In the genomic region with DNA sequence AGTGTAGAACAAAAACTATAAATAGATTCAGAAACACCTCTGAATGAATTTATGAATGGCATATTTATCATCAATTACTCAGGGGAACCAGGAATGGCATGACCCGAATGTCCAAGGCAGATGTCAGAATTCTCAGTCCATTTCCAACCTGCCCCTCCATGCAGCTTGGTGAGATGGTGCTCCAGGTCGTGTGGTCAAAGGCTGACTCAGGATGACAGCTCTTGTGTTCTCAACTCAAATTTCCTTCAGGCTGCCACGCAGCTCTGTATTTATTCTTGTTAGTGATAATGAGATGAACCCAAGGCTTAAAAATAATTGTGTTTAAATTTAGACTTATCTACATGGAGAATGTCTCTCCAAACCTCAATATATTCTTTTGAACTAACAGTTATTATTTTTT, we compare ENCODE assay signal across 14 cellular contexts.
A peak's percentile ranks its signal among the peaks of the same experiment; 100 is the strongest.
DNase-seq lines count a peak whose midpoint lies in the region; ATAC-seq and TF ChIP-seq lines count a peak whose summit lies in the region.
"Had no signal": no experiment of that assay in that cellular context is flagged by ENCODE, and none has a peak within 500 bp of the region (broad histone marks: within the 10 kb centered on the region; RNA-seq: fewer than 3 reads in every experiment).

No MANE protein-coding gene starts in this region.

- H3K27ac ChIP-seq in PC-3 (ENCODE audit: low read length), result no peak overlapping the region
- H3K27ac ChIP-seq: A549, C4-2B, HL-60 had no signal

- H3K4me2 ChIP-seq in PC-3 (ENCODE audit: low read length), result no peak overlapping the region
- H3K4me2 ChIP-seq: A549 had no signal

- H3K4me1 ChIP-seq in PC-3 (ENCODE audit: insufficient read depth, low read length) (0 out of 2 replicates have a peak, but pooled peaks cover 10% of the 10 kb centered on the region), Caco-2 (no peaks in the 10 kb centered on the region)
- H3K4me1 ChIP-seq: A549, BE2C had no signal

- H3K9me3 ChIP-seq in PC-3 (ENCODE audit: low read length) (no peaks in the 10 kb centered on the region), Caco-2 (no peaks in the 10 kb centered on the region)
- H3K9me3 ChIP-seq: A549, BE2C had no signal

- no peaks in the 10 kb centered on the region for H4K20me1 ChIP-seq in PC-3 (ENCODE audit: low read length)

- H3K9me3 Mint-ChIP-seq in Caco-2 (ENCODE audit: unreplicated experiment), result no peaks in the 10 kb centered on the region
- H3K9me3 Mint-ChIP-seq: CD8-positive, alpha-beta T cell had no signal

- no peaks in the 10 kb centered on the region for H3K9me2 ChIP-seq in PC-3 (replicated peaks; ENCODE audit: low read length)

- no peak overlapping the region for H3K4me3 ChIP-seq in PC-3 (ENCODE audit: low read length)
- no peak overlapping the region for H3K4me3 ChIP-seq in epithelial cell of esophagus (ENCODE audit: low read length)
- no peak overlapping the region for H3K4me3 ChIP-seq in Caco-2 (ENCODE audit: low read depth, low read length)
- H3K4me3 ChIP-seq: A549, GM12878, K562 had no signal

- H3K4me1 Mint-ChIP-seq in Caco-2 (ENCODE audit: low read depth, unreplicated experiment), result no peaks in the 10 kb centered on the region

- DNase-seq in HCEC 1CT (peak; percentile 35), PC-3 (peak; percentile 58), epithelial cell of esophagus (ENCODE audit: low read depth) (peak; percentile 37), Caco-2 (no peak), hypothalamus (lab: John Stamatoyannopoulos, UW) (no peak)
- no peak for DNase-seq in activated CD8-positive, alpha-beta memory T cell treated with anti-CD3 and anti-CD28 coated beads for 24 hours
- DNase-seq: BE2C; CD8-positive, alpha-beta T cell; DMS53 had no signal

- no peak overlapping the region for H3K4me3 Mint-ChIP-seq in Caco-2 (ENCODE audit: unreplicated experiment)
- H3K4me3 Mint-ChIP-seq: CD8-positive, alpha-beta T cell had no signal

- H3K9ac ChIP-seq in PC-3 (ENCODE audit: low read length), result no peak overlapping the region

- intact Hi-C loops in PC-3 (cut with micrococcal nuclease) (no loop called here), Caco-2 (cut with micrococcal nuclease; ENCODE audit: unreplicated experiment) (no loop called here)

- no peaks in the 10 kb centered on the region for H3F3A ChIP-seq in PC-3 (ENCODE audit: low read length, unreplicated experiment)

- H3K27ac Mint-ChIP-seq in Caco-2 (ENCODE audit: unreplicated experiment), result no peak overlapping the region
- H3K27ac Mint-ChIP-seq: CD8-positive, alpha-beta T cell had no signal

- no peaks in the 10 kb centered on the region for H3K36me3 Mint-ChIP-seq in Caco-2 (ENCODE audit: insufficient read depth, unreplicated experiment)
- H3K36me3 Mint-ChIP-seq: CD8-positive, alpha-beta T cell had no signal

- H3K79me2 ChIP-seq in PC-3 (ENCODE audit: low read length), result no peaks in the 10 kb centered on the region

- H3K27me3 Mint-ChIP-seq in Caco-2 (ENCODE audit: insufficient read depth, unreplicated experiment), result peaks cover 16% of the 10 kb centered on the region

- H3K36me3 ChIP-seq in PC-3 (ENCODE audit: low read depth, low read length), result no peaks in the 10 kb centered on the region
- H3K36me3 ChIP-seq in Caco-2 (ENCODE audit: control insufficient read depth, insufficient read depth, low read length), result no peaks in the 10 kb centered on the region
- H3K36me3 ChIP-seq: BE2C had no signal

- BruUV-seq in PC-3 (replicated peaks; lab: Mats Ljungman, UMichigan), result no TSS peak
- BruUV-seq in Caco-2 (replicated peaks; lab: Mats Ljungman, UMichigan), result no TSS peak

- ATAC-seq in PC-3, result peak; percentile 73
- ATAC-seq: A549; CD8-positive, alpha-beta T cell; GM12878; K562 had no signal

- CTCF ChIA-PET in PC-3 (lab: Charles Lee) (no interaction called here), Caco-2 (lab: Charles Lee) (no interaction called here)

- no peak overlapping the region for H2AFZ ChIP-seq in PC-3 (ENCODE audit: low read length)

- TF ChIP-seq CTCF in PC-3 (conservative IDR thresholded peaks at IDR 0.05; ENCODE audit: low read depth, low read length), result no peak
- TF ChIP-seq CTCF in epithelial cell of esophagus (IDR thresholded peaks at IDR 0.05; ENCODE audit: insufficient read depth, low read depth, low read length, missing control alignments), result no peak
- no peak for TF ChIP-seq CTCF in Caco-2 (IDR thresholded peaks at IDR 0.05; ENCODE audit: insufficient read depth in 1 of 2, low read depth in 1 of 2, low read length in 1 of 2, severe bottlenecking in 1 of 2, unreplicated experiment in 1 of 2)

- H3K27me3 ChIP-seq in PC-3 (ENCODE audit: low read length), result no peaks in the 10 kb centered on the region
- H3K27me3 ChIP-seq in Caco-2 (replicated peaks; ENCODE audit: control insufficient read depth, insufficient read depth, low read length), result peaks cover 1% of the 10 kb centered on the region
- H3K27me3 ChIP-seq: BE2C had no signal

- POLR2A ChIA-PET in PC-3 (lab: Charles Lee; ENCODE audit: unreplicated experiment), result interaction anchor here (0.6 kb wide), 2 partner anchors 1480 to 1722 kb away, joined by 3 to 4 read pairs; no protein-coding TSS in a partner anchor
- POLR2A ChIA-PET in Caco-2 (lab: Charles Lee), result no interaction called here

Comparison
In these comparisons a context has a peak if more than half of its experiments do, and no peak if none do; other contexts are left out.
1. DNase-seq: peak in HCEC 1CT (single experiment), PC-3 (single experiment) and epithelial cell of esophagus (single experiment); none in Caco-2 (0 of 2), activated CD8-positive, alpha-beta memory T cell treated with anti-CD3 and anti-CD28 coated beads for 24 hours (single experiment) and hypothalamus (0 of 51).